Comparison of ENCODE assay signal across 18 cellular contexts in genomic region chr3:162740941-162741596, GRCh38.
DNase-seq lines count a peak whose midpoint lies in the region; TF ChIP-seq lines count a peak whose summit lies in the region.
"Had no signal": no experiment of that assay in that cellular context is flagged by ENCODE, and none has a peak within 500 bp of the region (broad histone marks: within the 10 kb centered on the region; RNA-seq: fewer than 3 reads in every experiment).

No MANE protein-coding gene starts in this region.

- 58% methylated on average over 4 of the region's 6 CpGs for whole genome bisulfite sequencing in HUES64
- WGBS in ovary, 3 donors, result 79 to 80% (median 79%) methylated on average over 6 of the region's 6 CpGs

- no peak for TF ChIP-seq POLR2A in ovary (IDR thresholded peaks at IDR 0.05)

- H3K27me3 Mint-ChIP-seq in endothelial cell (ENCODE audit: unreplicated experiment), result no peaks in the 10 kb centered on the region

- H3K9me3 Mint-ChIP-seq in endothelial cell (ENCODE audit: unreplicated experiment), result no peaks in the 10 kb centered on the region

- TF ChIP-seq CTCF in endothelial cell (IDR thresholded peaks at IDR 0.05; ENCODE audit: unreplicated experiment), result no peak
- no peak for TF ChIP-seq CTCF in ascending aorta (IDR thresholded peaks at IDR 0.05)
- TF ChIP-seq CTCF in left ventricle myocardium inferior (IDR thresholded peaks at IDR 0.05; ENCODE audit: borderline replicate concordance), result no peak
- no peak for TF ChIP-seq CTCF in ovary (IDR thresholded peaks at IDR 0.05)

- H3K36me3 ChIP-seq in HUES64 (ENCODE audit: insufficient read depth, low read length) (no peaks in the 10 kb centered on the region), ascending aorta (no peaks in the 10 kb centered on the region), left ventricle myocardium inferior (no peaks in the 10 kb centered on the region), ovary (no peaks in the 10 kb centered on the region)

- H3K27ac ChIP-seq in HUES64 (ENCODE audit: low read depth, low read length) (peak overlapping the region; percentile 96), ascending aorta (no peak overlapping the region), left ventricle myocardium inferior (replicated peaks) (no peak overlapping the region), ovary (no peak overlapping the region)

- H3K4me3 Mint-ChIP-seq in endothelial cell (ENCODE audit: unreplicated experiment), result no peak overlapping the region
- H3K4me3 Mint-ChIP-seq: CD14-positive monocyte had no signal

- intact Hi-C loops in ascending aorta (cut with DNase I), result no loop called here
- intact Hi-C loops in left ventricle myocardium inferior (cut with micrococcal nuclease), result no loop called here
- intact Hi-C loops in ovary (cut with DNase I), result no loop called here

- no peaks in the 10 kb centered on the region for H3K36me3 Mint-ChIP-seq in endothelial cell (ENCODE audit: low read depth, unreplicated experiment)
- H3K36me3 Mint-ChIP-seq: CD14-positive monocyte had no signal

- DNase-seq in ELF-1 (ENCODE audit: low read depth, low spot score), result peak; percentile 19
- no peak for DNase-seq in endothelial cell (ENCODE audit: low spot score)
- DNase-seq in iPS-NIHi7 (ENCODE audit: extremely low spot score), result peak; percentile 44
- no peak for DNase-seq in stimulated activated CD4-positive, alpha-beta T cell treated with anti-CD3 and anti-CD28 coated beads, Interleukin-2, amount 100 ng/mL, for 48 hours
- DNase-seq in ascending aorta (ENCODE audit: low spot score in 2 of 2), result no peak
- DNase-seq in left ventricle myocardium inferior, result no peak
- no peak for DNase-seq in ovary
- DNase-seq: 8988T; DMS79 treated with DMSO at 0.1 percent for 48 hours; KG1; NCI-H1694 treated with DMSO at 0.1 percent for 48 hours; NCI-H2107; NCI-H510A; NCI-H748 treated with DMSO at 0.1 percent for 48 hours; NK-92 treated with Interleukin-12 subunit alpha and Interleukin-12 subunit beta, amount 100 ng/mL, for 24 hours; SHP77 had no signal

- H3K9ac ChIP-seq in HUES64 (ENCODE audit: low read depth, low read length), result peak overlapping the region; percentile 44

- H3K27ac Mint-ChIP-seq in endothelial cell (ENCODE audit: unreplicated experiment), result peak overlapping the region; percentile 28
- H3K27ac Mint-ChIP-seq: CD14-positive monocyte had no signal

- H3K9me3 ChIP-seq in HUES64 (ENCODE audit: insufficient read depth, low read depth, low read length) (peaks cover 2% of the 10 kb centered on the region; the same call in 1 of the 2 replicates), ascending aorta (no peaks in the 10 kb centered on the region), left ventricle myocardium inferior (replicated peaks) (no peaks in the 10 kb centered on the region), ovary (no peaks in the 10 kb centered on the region)

- H3K27me3 ChIP-seq in HUES64 (ENCODE audit: insufficient read depth, low read length), result no peaks in the 10 kb centered on the region
- no peaks in the 10 kb centered on the region for H3K27me3 ChIP-seq in ascending aorta
- no peaks in the 10 kb centered on the region for H3K27me3 ChIP-seq in left ventricle myocardium inferior (ENCODE audit: low read depth)
- H3K27me3 ChIP-seq in ovary, result no peaks in the 10 kb centered on the region

- no peak for TF ChIP-seq EP300 in ovary (IDR thresholded peaks at IDR 0.05)

- no peak overlapping the region for H3K4me3 ChIP-seq in HUES64 (ENCODE audit: low read length)
- no peak overlapping the region for H3K4me3 ChIP-seq in ascending aorta
- H3K4me3 ChIP-seq in left ventricle myocardium inferior, result no peak overlapping the region
- no peak overlapping the region for H3K4me3 ChIP-seq in ovary

- H3K4me1 Mint-ChIP-seq in endothelial cell (ENCODE audit: unreplicated experiment), result peaks cover 5% of the 10 kb centered on the region
- H3K4me1 Mint-ChIP-seq: CD14-positive monocyte had no signal

- H3K4me1 ChIP-seq in HUES64 (ENCODE audit: insufficient read depth, low read length), result peaks cover 31% of the 10 kb centered on the region
- H3K4me1 ChIP-seq in ascending aorta, result no peaks in the 10 kb centered on the region
- H3K4me1 ChIP-seq in left ventricle myocardium inferior, result no peaks in the 10 kb centered on the region
- H3K4me1 ChIP-seq in ovary (ENCODE audit: insufficient read depth), result no peaks in the 10 kb centered on the region

Comparison
In these comparisons a context has a peak if more than half of its experiments do, and no peak if none do; other contexts are left out.
1. DNase-seq: peak in ELF-1 (single experiment) and iPS-NIHi7 (single experiment); none in endothelial cell (single experiment), stimulated activated CD4-positive, alpha-beta T cell treated with anti-CD3 and anti-CD28 coated beads, Interleukin-2, amount 100 ng/mL, for 48 hours (0 of 2), ascending aorta (0 of 2), left ventricle myocardium inferior (single experiment) and ovary (0 of 5).